In the genomic region with DNA sequence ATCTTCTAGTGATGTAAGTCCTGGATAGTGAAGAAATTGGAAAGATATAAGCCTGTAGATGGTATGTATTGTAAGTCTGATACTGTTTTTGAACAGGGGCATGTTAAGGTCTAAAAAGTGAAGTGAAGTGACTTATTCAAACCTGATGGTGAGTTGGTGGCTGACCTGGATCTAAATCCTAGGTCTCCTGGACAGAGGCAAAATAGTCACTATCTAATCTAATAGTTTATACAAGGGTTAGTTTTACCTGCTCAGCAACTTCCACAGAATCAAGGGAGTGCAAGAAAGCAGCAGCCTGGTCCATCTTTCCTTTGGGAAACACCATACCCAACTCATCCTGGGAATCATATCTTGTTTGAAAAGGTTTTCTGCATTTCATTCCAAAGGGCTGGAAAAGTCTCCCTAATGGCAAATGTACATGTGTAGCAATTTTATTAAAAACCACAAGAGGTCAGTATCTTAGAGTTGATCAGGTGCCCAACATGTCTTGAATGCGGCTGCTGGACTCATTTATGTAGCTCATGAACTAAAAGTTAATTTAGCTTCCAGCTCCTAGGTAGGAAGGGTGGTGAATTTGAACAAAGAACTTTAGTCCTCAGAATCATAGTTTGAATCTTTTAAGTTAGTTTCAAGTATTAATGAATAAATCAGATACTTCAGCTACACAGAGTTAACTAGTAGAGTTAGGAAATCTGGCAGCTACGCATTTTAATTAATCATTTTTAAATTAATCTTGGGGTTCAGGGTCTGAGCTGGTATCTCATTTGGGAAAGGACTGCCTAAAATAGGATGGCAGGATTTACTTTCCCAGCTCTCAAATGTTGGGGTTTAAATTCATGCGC, we compare ENCODE assay signal across 9 cellular contexts. TPM values are rescaled to one million over a fixed set of nuclear protein-coding genes. Genes with fewer than 3 reads are reported as not detected.
A peak's percentile ranks its signal among the peaks of the same experiment; 100 is the strongest.
DNase-seq lines count a peak whose midpoint lies in the region; ATAC-seq and TF ChIP-seq lines count a peak whose summit lies in the region.
"Had no signal": no experiment of that assay in that cellular context is flagged by ENCODE, and none has a peak within 500 bp of the region (broad histone marks: within the 10 kb centered on the region; RNA-seq: fewer than 3 reads in every experiment).

No MANE protein-coding gene starts in this region.

- TF ChIP-seq CTCF in Calu3 (IDR thresholded peaks at IDR 0.05; ENCODE audit: unreplicated experiment): peak; percentile 18
- TF ChIP-seq CTCF in fibroblast of villous mesenchyme (IDR thresholded peaks at IDR 0.05; ENCODE audit: insufficient read depth, low read depth, low read length): peak; percentile 60
- peak; percentile 57 for TF ChIP-seq CTCF in retinal pigment epithelial cell (conservative IDR thresholded peaks at IDR 0.05; ENCODE audit: low read depth, low read length)
- no peak for TF ChIP-seq CTCF in lower leg skin (IDR thresholded peaks at IDR 0.05)

- H3K9me3 Mint-ChIP-seq in Calu3 (ENCODE audit: low read depth, unreplicated experiment): no peaks in the 10 kb centered on the region
- no peaks in the 10 kb centered on the region for H3K9me3 Mint-ChIP-seq in stimulated activated memory B cell treated with anti-CD40 and anti-IgM and Interleukin-4, amounts not matched to agents 10 μg/mL and 1 μg/mL and 100 μg/mL, for 72 hours
- no peaks in the 10 kb centered on the region for H3K9me3 Mint-ChIP-seq in T-helper 2 cell treated with Interferon-gamma antibody and Interleukin-4, amounts not matched to agents 5 μg/mL and 100 μg/mL, for 36 hours
- H3K9me3 Mint-ChIP-seq: naive B cell had no signal

- 73% methylated on average over 3 of the region's 3 CpGs for WGBS in lower leg skin, 2 donors

- intact Hi-C loops in Calu3 (cut with micrococcal nuclease; ENCODE audit: unreplicated experiment): loop anchor here (1.0 to 5.0 kb wide), 3 partner anchors 127 to 519 kb away; no protein-coding TSS in a partner anchor
- intact Hi-C loops in lower leg skin (cut with DNase I; ENCODE audit: low total_unique reads): no loop called here

- no peak overlapping the region for H3K4me3 Mint-ChIP-seq in Calu3 (ENCODE audit: low read depth, unreplicated experiment)
- H3K4me3 Mint-ChIP-seq in stimulated activated memory B cell treated with anti-CD40 and anti-IgM and Interleukin-4, amounts not matched to agents 10 μg/mL and 1 μg/mL and 100 μg/mL, for 72 hours: no peak overlapping the region
- H3K4me3 Mint-ChIP-seq in T-helper 2 cell treated with Interferon-gamma antibody and Interleukin-4, amounts not matched to agents 5 μg/mL and 100 μg/mL, for 36 hours: no peak overlapping the region
- H3K4me3 Mint-ChIP-seq: naive B cell had no signal

- H3K27me3 Mint-ChIP-seq in Calu3 (ENCODE audit: unreplicated experiment): no peaks in the 10 kb centered on the region
- no peaks in the 10 kb centered on the region for H3K27me3 Mint-ChIP-seq in stimulated activated memory B cell treated with anti-CD40 and anti-IgM and Interleukin-4, amounts not matched to agents 10 μg/mL and 1 μg/mL and 100 μg/mL, for 72 hours
- H3K27me3 Mint-ChIP-seq in T-helper 2 cell treated with Interferon-gamma antibody and Interleukin-4, amounts not matched to agents 5 μg/mL and 100 μg/mL, for 36 hours (ENCODE audit: low read depth): no peaks in the 10 kb centered on the region
- H3K27me3 Mint-ChIP-seq: naive B cell had no signal

- no TSS peak for BruUV-seq in Calu3 (replicated peaks; lab: Mats Ljungman, UMichigan)

- no peak for TF ChIP-seq POLR2A in lower leg skin (IDR thresholded peaks at IDR 0.05)

- no peak overlapping the region for H3K27ac Mint-ChIP-seq in Calu3 (ENCODE audit: unreplicated experiment)
- no peak overlapping the region for H3K27ac Mint-ChIP-seq in stimulated activated memory B cell treated with anti-CD40 and anti-IgM and Interleukin-4, amounts not matched to agents 10 μg/mL and 1 μg/mL and 100 μg/mL, for 72 hours
- H3K27ac Mint-ChIP-seq in T-helper 2 cell treated with Interferon-gamma antibody and Interleukin-4, amounts not matched to agents 5 μg/mL and 100 μg/mL, for 36 hours: no peak overlapping the region

- DNase-seq in Calu3 (no peak), SK-N-DZ (ENCODE audit: low spot score) (peak; percentile 21), fibroblast of villous mesenchyme (ENCODE audit: low read depth) (peak; percentile 63), retinal pigment epithelial cell (ENCODE audit: low read depth) (peak; percentile 23), lower leg skin (ENCODE audit: low spot score in 2 of 2) (no peak)
- no peak for DNase-seq in T-helper 2 cell treated with Interferon-gamma antibody and Interleukin-4, amounts not matched to agents 5 μg/mL and 100 μg/mL, for 36 hours (ENCODE audit: low spot score)
- DNase-seq: naive B cell had no signal

- no peaks in the 10 kb centered on the region for H3K36me3 Mint-ChIP-seq in Calu3 (ENCODE audit: insufficient read depth, unreplicated experiment)
- H3K36me3 Mint-ChIP-seq in stimulated activated memory B cell treated with anti-CD40 and anti-IgM and Interleukin-4, amounts not matched to agents 10 μg/mL and 1 μg/mL and 100 μg/mL, for 72 hours: peaks cover 61% of the 10 kb centered on the region
- H3K36me3 Mint-ChIP-seq in T-helper 2 cell treated with Interferon-gamma antibody and Interleukin-4, amounts not matched to agents 5 μg/mL and 100 μg/mL, for 36 hours (ENCODE audit: low read depth): peaks cover 65% of the 10 kb centered on the region

- CTCF ChIA-PET in Calu3 (lab: Charles Lee): interaction anchor here (0.6 to 1.2 kb wide), 8 partner anchors 15 to 518 kb away, joined by 3 to 9 read pairs (median 4); a partner anchor contains a TSS

- peak; percentile 40 for ATAC-seq in HG03439 (IDR thresholded peaks at IDR 0.05; ENCODE audit: unreplicated experiment)
- ATAC-seq in stimulated activated memory B cell treated with anti-CD40 and anti-IgM and Interleukin-4, amounts not matched to agents 10 μg/mL and 1 μg/mL and 100 μg/mL, for 72 hours: no peak

- H3K4me1 Mint-ChIP-seq in Calu3 (ENCODE audit: low read depth, unreplicated experiment): no peaks in the 10 kb centered on the region
- H3K4me1 Mint-ChIP-seq in stimulated activated memory B cell treated with anti-CD40 and anti-IgM and Interleukin-4, amounts not matched to agents 10 μg/mL and 1 μg/mL and 100 μg/mL, for 72 hours: peaks cover 10% of the 10 kb centered on the region
- peaks cover 4% of the 10 kb centered on the region for H3K4me1 Mint-ChIP-seq in T-helper 2 cell treated with Interferon-gamma antibody and Interleukin-4, amounts not matched to agents 5 μg/mL and 100 μg/mL, for 36 hours (ENCODE audit: low read depth)
- H3K4me1 Mint-ChIP-seq: naive B cell had no signal

- no peak overlapping the region for H3K4me3 ChIP-seq in fibroblast of villous mesenchyme (ENCODE audit: low read depth, low read length)
- no peak overlapping the region for H3K4me3 ChIP-seq in retinal pigment epithelial cell (ENCODE audit: low read length)
- H3K4me3 ChIP-seq in lower leg skin (ENCODE audit: low read depth, poor library complexity, severe bottlenecking): no peak overlapping the region

RNA-seq across cellular contexts. Expression of a gene that starts 26.0 kb away (rescaled TPM):
- total RNA-seq in Calu3 (2022) (23.7 and 26.1 TPM in 2 replicates), fibroblast of villous mesenchyme (36.7 and 142 TPM in 2 replicates), lower leg skin (10 to 100 TPM in 1 of 4 donors, 1 to 10 TPM in 3; 6.9 to 12.8 (median 8.6) TPM)
- polyA plus RNA-seq in SK-N-DZ (2014; cell fraction: cytosol; rRNA removed): 140 and 150 TPM in 2 replicates
- polyA plus RNA-seq in SK-N-DZ (2014; cell fraction: nucleus; rRNA removed): 73.6 and 81.9 TPM in 2 replicates

RNA-seq across cellular contexts. Expression of a gene that starts 26.2 kb away (rescaled TPM):
- total RNA-seq in Calu3 (2022) (12.1 and 13.8 TPM in 2 replicates), fibroblast of villous mesenchyme (12.9 and 23.7 TPM in 2 replicates), lower leg skin (10 to 100 TPM in 3 of 4 donors, 1 to 10 TPM in 1; 8.1 to 22.4 (median 11.3) TPM)
- polyA plus RNA-seq in SK-N-DZ (2014; cell fraction: cytosol; rRNA removed): 8.7 and 10.9 TPM in 2 replicates
- polyA plus RNA-seq in SK-N-DZ (2014; cell fraction: nucleus; rRNA removed): 13.7 and 14.1 TPM in 2 replicates

Comparison
In these comparisons a context has a peak if more than half of its experiments do, and no peak if none do; other contexts are left out.
1. DNase-seq: peak in SK-N-DZ (single experiment), fibroblast of villous mesenchyme (single experiment) and retinal pigment epithelial cell (single experiment); none in Calu3 (single experiment), lower leg skin (0 of 2) and T-helper 2 cell treated with Interferon-gamma antibody and Interleukin-4, amounts not matched to agents 5 μg/mL and 100 μg/mL, for 36 hours (single experiment).
2. CTCF ChIP-seq: peak in Calu3 (single experiment), fibroblast of villous mesenchyme (single experiment) and retinal pigment epithelial cell (single experiment); none in lower leg skin (0 of 3).